ENCODE assay signal across 1 cellular context in genomic region chr1:230753191-230753585, GRCh38.
TF ChIP-seq lines count a peak whose summit lies in the region.

No MANE protein-coding gene starts in this region.

TF ChIP-seq in neural cell, 6 proteins besides CTCF, POLR2A, EP300 and RAD21 (continued from another document):
- no peak for TF ChIP-seq POLR2AphosphoS5 (IDR thresholded peaks at IDR 0.05)
TF ChIP-seq in neural cell: peak in this region for 0.
